In the genomic region with DNA sequence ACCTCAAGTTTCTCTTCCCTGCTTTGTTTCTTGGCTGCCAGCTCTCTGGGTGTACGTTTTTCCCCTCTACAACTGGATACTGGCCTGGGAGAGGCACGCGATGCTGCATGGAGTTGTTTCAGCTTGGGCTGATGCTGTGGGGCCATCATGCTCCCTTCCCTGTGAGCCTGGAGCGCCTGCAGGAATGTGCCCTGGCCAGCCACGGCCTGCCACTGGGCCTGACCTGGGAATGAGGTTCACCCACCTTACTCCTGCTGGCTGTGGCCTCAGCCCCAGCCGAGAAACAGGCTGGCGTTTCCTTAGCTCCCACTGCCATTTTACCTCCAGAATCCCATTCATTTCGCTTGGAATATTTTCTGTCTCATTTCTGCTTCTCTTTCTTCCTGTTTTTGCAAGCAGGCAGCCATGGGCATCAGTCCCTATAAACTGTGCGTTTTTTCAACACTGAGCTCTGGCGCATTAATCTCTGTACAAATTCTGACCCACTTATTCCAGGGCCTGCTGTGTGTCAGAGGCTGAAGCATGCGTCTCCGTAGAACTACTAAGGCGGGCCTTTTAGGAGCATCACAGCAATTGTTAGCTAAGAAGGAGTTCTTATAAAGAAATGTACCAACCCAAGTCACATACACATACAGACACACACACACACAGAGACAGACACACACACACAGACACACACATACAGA, we compare ENCODE assay signal across 17 cellular contexts. TPM values are rescaled to one million over a fixed set of nuclear protein-coding genes. Genes with fewer than 3 reads are reported as not detected.
A peak's percentile ranks its signal among the peaks of the same experiment; 100 is the strongest.
DNase-seq lines count a peak whose midpoint lies in the region; ATAC-seq and TF ChIP-seq lines count a peak whose summit lies in the region.
"Had no signal": no experiment of that assay in that cellular context is flagged by ENCODE, and none has a peak within 500 bp of the region (broad histone marks: within the 10 kb centered on the region; RNA-seq: fewer than 3 reads in every experiment).

No MANE protein-coding gene starts in this region.

- H3K9me3 Mint-ChIP-seq in Caco-2 (ENCODE audit: unreplicated experiment): no peaks in the 10 kb centered on the region
- H3K9me3 Mint-ChIP-seq in GM23338: no peaks in the 10 kb centered on the region
- no peaks in the 10 kb centered on the region for H3K9me3 Mint-ChIP-seq in MCF 10A (ENCODE audit: unreplicated experiment)
- H3K9me3 Mint-ChIP-seq: CD14-positive monocyte; CD4-positive, alpha-beta memory T cell had no signal

- H3K4me3 Mint-ChIP-seq in Caco-2 (ENCODE audit: unreplicated experiment): no peak overlapping the region
- H3K4me3 Mint-ChIP-seq in GM23338: no peak overlapping the region
- no peak overlapping the region for H3K4me3 Mint-ChIP-seq in MCF 10A (ENCODE audit: unreplicated experiment)
- H3K4me3 Mint-ChIP-seq: CD14-positive monocyte; CD4-positive, alpha-beta memory T cell had no signal

- H4K8ac ChIP-seq in neuronal stem cell (ENCODE audit: low read depth, low read length): peak overlapping the region; percentile 75

- H3K27ac Mint-ChIP-seq in Caco-2 (ENCODE audit: unreplicated experiment) (no peak overlapping the region), GM23338 (no peak overlapping the region), MCF 10A (ENCODE audit: low read depth, unreplicated experiment) (no peak overlapping the region)
- H3K27ac Mint-ChIP-seq: CD14-positive monocyte had no signal

- no peak overlapping the region for H2AK5ac ChIP-seq in neuronal stem cell (ENCODE audit: low read depth, low read length)

- no TSS peak for BruUV-seq in Caco-2 (replicated peaks; lab: Mats Ljungman, UMichigan)
- BruUV-seq in MCF 10A (replicated peaks; lab: Mats Ljungman, UMichigan): no TSS peak

- intact Hi-C loops in Caco-2 (cut with micrococcal nuclease; ENCODE audit: unreplicated experiment) (no loop called here), posterior cingulate gyrus (cut with DNase I) (no loop called here), MCF 10A (cut with micrococcal nuclease) (no loop called here)

- no peak overlapping the region for H2BK120ac ChIP-seq in neuronal stem cell (ENCODE audit: low read depth, low read length)

- H2AFZ ChIP-seq in GM23338: peak overlapping the region; percentile 52; the same call in 1 of the 2 replicates
- no peak overlapping the region for H2AFZ ChIP-seq in neuronal stem cell (ENCODE audit: low read length)

- H3K9me3 ChIP-seq in Caco-2 (no peaks in the 10 kb centered on the region), neuronal stem cell (replicated peaks in 1 of 2; ENCODE audit: control insufficient read depth in 2 of 2, insufficient read depth in 1 of 2, low read depth in 1 of 2, low read length in 2 of 2) (peaks cover 0 to 1% of the 10 kb centered on the region in 2 donors)
- H3K9me3 ChIP-seq: BLaER1, HAP-1 had no signal

- peak overlapping the region; percentile 15 for H3K18ac ChIP-seq in neuronal stem cell (ENCODE audit: low read length)

- peaks cover 47% of the 10 kb centered on the region for H3K4me1 ChIP-seq in Caco-2
- no peaks in the 10 kb centered on the region for H3K4me1 ChIP-seq in GM23338 (ENCODE audit: insufficient read depth)
- peaks cover 0 to 4% of the 10 kb centered on the region in 2 donors for H3K4me1 ChIP-seq in neuronal stem cell (ENCODE audit: control insufficient read depth in 2 of 2, insufficient read depth in 1 of 2, low read depth in 1 of 2, low read length in 2 of 2)
- H3K4me1 ChIP-seq: BLaER1, HAP-1 had no signal

- H3K9ac ChIP-seq in neuronal stem cell (ENCODE audit: low read depth, low read length, poor library complexity): peak overlapping the region; percentile 63
- H3K9ac ChIP-seq: BLaER1 had no signal

- peak; percentile 24; the same call in 2 of the 3 replicates for ATAC-seq in GM23338

- H3K79me1 ChIP-seq in neuronal stem cell (ENCODE audit: low read depth, low read length): no peaks in the 10 kb centered on the region

- WGBS in neuronal stem cell (ENCODE audit: extremely low coverage in 2 of 2, insufficient read length in 2 of 2, insufficient replicate concordance in 1 of 2), 2 donors: no CpG with 5 or more reads among the region's 13 CpGs

- no peaks in the 10 kb centered on the region for H4K20me1 ChIP-seq in GM23338 (replicated peaks; ENCODE audit: insufficient read depth)
- H4K20me1 ChIP-seq: BLaER1 had no signal

- CTCF ChIA-PET in Caco-2 (lab: Charles Lee): interaction anchor here (0.8 kb wide), 1 partner anchor 9 kb away, joined by 3 read pairs; no protein-coding TSS in a partner anchor
- CTCF ChIA-PET in MCF 10A (lab: Yijun Ruan, JAX): no interaction called here

- H3K23ac ChIP-seq in neuronal stem cell (ENCODE audit: low read depth, low read length, poor library complexity): no peak overlapping the region

- H3K4me3 ChIP-seq in Caco-2 (ENCODE audit: low read depth, low read length) (no peak overlapping the region), GM23338 (no peak overlapping the region), neuronal stem cell (ENCODE audit: low read length in 2 of 2) (no peak overlapping the region)
- H3K4me3 ChIP-seq: BLaER1, HAP-1 had no signal

- POLR2A ChIA-PET in Caco-2 (lab: Charles Lee): interaction anchor here (0.5 kb wide), 1 partner anchor 275 kb away, joined by 4 read pairs; no protein-coding TSS in a partner anchor
- POLR2A ChIA-PET in MCF 10A (lab: Yijun Ruan, JAX): interaction anchor here (0.6 kb wide), 2 partner anchors 14 to 761 kb away, joined by 3 to 4 read pairs; no protein-coding TSS in a partner anchor

- H3K4me2 ChIP-seq in GM23338 (no peak overlapping the region), neuronal stem cell (ENCODE audit: insufficient read depth, low read length, poor library complexity, severe bottlenecking) (no peak overlapping the region)
- H3K4me2 ChIP-seq: BLaER1 had no signal

- H3K4ac ChIP-seq in neuronal stem cell (ENCODE audit: low read length): no peak overlapping the region

- H3F3A ChIP-seq in GM23338 (replicated peaks; ENCODE audit: low read depth): no peaks in the 10 kb centered on the region

- H3K14ac ChIP-seq in neuronal stem cell (ENCODE audit: low read length): no peak overlapping the region

- H3K4me1 Mint-ChIP-seq in Caco-2 (ENCODE audit: low read depth, unreplicated experiment): peaks cover 15% of the 10 kb centered on the region
- H3K4me1 Mint-ChIP-seq in GM23338: no peaks in the 10 kb centered on the region
- no peaks in the 10 kb centered on the region for H3K4me1 Mint-ChIP-seq in MCF 10A (ENCODE audit: insufficient read depth, unreplicated experiment)

- H2BK12ac ChIP-seq in neuronal stem cell (ENCODE audit: low read length): peak overlapping the region; percentile 0

- peak; percentile 41 to 55 for DNase-seq in Caco-2
- no peak for DNase-seq in GM23338 (ENCODE audit: low spot score)
- DNase-seq in amniotic epithelial cell (ENCODE audit: low read depth): peak; percentile 74
- no peak for DNase-seq in neuronal stem cell (ENCODE audit: low spot score)
- DNase-seq in KG1 (lab: John Stamatoyannopoulos, UW): no peak
- DNase-seq in posterior cingulate gyrus: no peak
- no peak for DNase-seq in MCF 10A (ENCODE audit: unreplicated experiment)
- DNase-seq: 8988T; Calu3; CD4-positive, alpha-beta memory T cell; DND-41; EL; GOT3 had no signal

- H3K27ac ChIP-seq in GM23338 (ENCODE audit: low read depth) (no peak overlapping the region), neuronal stem cell (replicated peaks; ENCODE audit: low read length) (no peak overlapping the region)
- H3K27ac ChIP-seq: BLaER1 had no signal

- H2BK5ac ChIP-seq in neuronal stem cell (ENCODE audit: low read length): no peak overlapping the region

- TF ChIP-seq CTCF in Caco-2 (IDR thresholded peaks at IDR 0.05; ENCODE audit: insufficient read depth in 1 of 2, low read depth in 1 of 2, low read length in 1 of 2, severe bottlenecking in 1 of 2, unreplicated experiment in 1 of 2) (no peak), GM23338 (conservative IDR thresholded peaks at IDR 0.05; ENCODE audit: low read depth in 2 of 2) (no peak), MCF 10A (IDR thresholded peaks at IDR 0.05; ENCODE audit: unreplicated experiment) (no peak)

- H3K27me3 ChIP-seq in Caco-2 (replicated peaks; ENCODE audit: control insufficient read depth, insufficient read depth, low read length): no peaks in the 10 kb centered on the region
- H3K27me3 ChIP-seq in GM23338 (ENCODE audit: insufficient read depth): no peaks in the 10 kb centered on the region
- no peaks in the 10 kb centered on the region for H3K27me3 ChIP-seq in neuronal stem cell (ENCODE audit: control insufficient read depth in 3 of 3, insufficient read depth in 3 of 3, low read depth in 1 of 3, low read length in 3 of 3)
- H3K27me3 ChIP-seq: BLaER1 had no signal

- H3K79me2 ChIP-seq in GM23338 (replicated peaks; ENCODE audit: insufficient read depth): no peaks in the 10 kb centered on the region

- H4K91ac ChIP-seq in neuronal stem cell (ENCODE audit: low read depth, low read length, poor library complexity): no peak overlapping the region

- H3K36me3 Mint-ChIP-seq in Caco-2 (ENCODE audit: insufficient read depth, unreplicated experiment): no peaks in the 10 kb centered on the region
- H3K36me3 Mint-ChIP-seq in GM23338 (ENCODE audit: low read depth): no peaks in the 10 kb centered on the region
- H3K36me3 Mint-ChIP-seq in MCF 10A (ENCODE audit: insufficient read depth, unreplicated experiment): no peaks in the 10 kb centered on the region
- H3K36me3 Mint-ChIP-seq: CD14-positive monocyte; CD4-positive, alpha-beta memory T cell had no signal

- H3K36me3 ChIP-seq in Caco-2 (ENCODE audit: control insufficient read depth, insufficient read depth, low read length): no peaks in the 10 kb centered on the region
- no peaks in the 10 kb centered on the region for H3K36me3 ChIP-seq in GM23338 (ENCODE audit: insufficient read depth)
- H3K36me3 ChIP-seq in neuronal stem cell (replicated peaks in 1 of 2; ENCODE audit: control insufficient read depth in 2 of 2, insufficient read depth in 2 of 2, low read length in 2 of 2): no peaks in the 10 kb centered on the region
- H3K36me3 ChIP-seq: BLaER1, HAP-1 had no signal

- no peaks in the 10 kb centered on the region for H3K9me2 ChIP-seq in GM23338 (ENCODE audit: insufficient read depth)

- no peak overlapping the region for H2BK15ac ChIP-seq in neuronal stem cell (ENCODE audit: low read length)

- H3K27me3 Mint-ChIP-seq in Caco-2 (ENCODE audit: insufficient read depth, unreplicated experiment) (no peaks in the 10 kb centered on the region), GM23338 (ENCODE audit: insufficient read depth, low read depth, poor library complexity) (no peaks in the 10 kb centered on the region), MCF 10A (ENCODE audit: insufficient read depth, unreplicated experiment) (no peaks in the 10 kb centered on the region)
- H3K27me3 Mint-ChIP-seq: CD4-positive, alpha-beta memory T cell had no signal

TF ChIP-seq in GM23338, 12 proteins besides CTCF, POLR2A, EP300 and RAD21 (continues in another document):
- TF ChIP-seq ZNF114 (CRISPR knock-in tag; IDR thresholded peaks at IDR 0.05) (no peak), JUNB (IDR thresholded peaks at IDR 0.05; ENCODE audit: unreplicated experiment) (no peak), STAT1 (IDR thresholded peaks at IDR 0.05; ENCODE audit: unreplicated experiment) (no peak), POLR2AphosphoS5 (IDR thresholded peaks at IDR 0.05; ENCODE audit: low read depth) (no peak)

RNA-seq across cellular contexts. Expression of a gene that starts 57.9 kb away (rescaled TPM):
- total RNA-seq in Caco-2 (2022) (27.7 and 32.0 TPM in 2 replicates), MCF 10A (2022) (13.1 and 14.6 TPM in 2 replicates)
- not detected in 2 replicates for total RNA-seq in GM23338 (2014; rRNA removed; shearing (Covaris generic))
- 0.23 and 0.33 TPM in 2 replicates for polyA plus RNA-seq in GM23338 (2016; fragmentation: Nextera tagmentation; extraction: Ambion mirVana)
- 0.33 TPM for polyA plus RNA-seq in neuronal stem cell (2013, experiment 1 of 2)
- polyA plus RNA-seq in neuronal stem cell (2013, experiment 2 of 2): 0.40 TPM
- polyA plus RNA-seq: AG04450 had no signal

Comparison
In these comparisons a context has a peak if more than half of its experiments do, and no peak if none do; other contexts are left out.
1. DNase-seq: peak in Caco-2 (2 of 2) and amniotic epithelial cell (single experiment); none in GM23338 (single experiment), neuronal stem cell (single experiment), KG1 (single experiment), posterior cingulate gyrus (0 of 10) and MCF 10A (single experiment).
2. RNA of a gene that starts 57.9 kb away (total RNA-seq): 27.7 to 32.0 TPM in Caco-2 and 13.1 to 14.6 TPM in MCF 10A; not detected in GM23338; every median in the first group is over 10 times any median in the second.